In the genomic region with DNA sequence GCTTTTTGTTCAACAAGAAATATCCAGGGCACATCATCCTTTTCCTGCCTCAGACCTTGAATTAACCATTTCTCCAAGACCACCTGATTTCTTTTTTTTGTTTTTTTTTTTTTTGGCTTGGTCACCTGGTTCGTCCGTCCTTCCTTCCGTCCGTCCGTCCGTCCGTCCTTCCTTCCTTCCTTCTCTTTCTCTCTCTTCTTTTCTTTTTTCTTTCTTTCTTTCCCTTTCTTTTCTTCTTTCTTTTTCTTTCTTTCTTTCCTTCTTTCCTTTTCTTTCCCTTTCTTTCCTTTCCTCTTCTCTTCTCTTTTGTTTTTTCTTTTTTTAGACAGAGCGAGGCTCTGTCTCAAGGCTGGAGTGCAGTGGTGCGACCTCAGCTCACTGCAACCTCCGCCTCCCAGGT, we compare ENCODE assay signal across 20 cellular contexts.
DNase-seq lines count a peak whose midpoint lies in the region; ATAC-seq, FAIRE-seq and TF ChIP-seq lines count a peak whose summit lies in the region.
"Had no signal": no experiment of that assay in that cellular context is flagged by ENCODE, and none has a peak within 500 bp of the region (broad histone marks: within the 10 kb centered on the region; RNA-seq: fewer than 3 reads in every experiment).

No MANE protein-coding gene starts in this region.

- no peak overlapping the region for H4K8ac ChIP-seq in mesenchymal stem cell (ENCODE audit: low read length)

- no peaks in the 10 kb centered on the region for H3K9me3 Mint-ChIP-seq in activated CD8-positive, alpha-beta T cell treated with anti-CD3 and anti-CD28 coated beads for 36 hours
- H3K9me3 Mint-ChIP-seq in activated CD8-positive, alpha-beta T cell treated with anti-CD3 and anti-CD28 coated beads, Interleukin-2, amount 10 ng/mL, durations not matched to agents 7 days and 5 days (ENCODE audit: insufficient read depth): no peaks in the 10 kb centered on the region
- H3K9me3 Mint-ChIP-seq in CD4-positive, CD25-positive, alpha-beta regulatory T cell: peaks cover 0 to 1% (median 0%) of the 10 kb centered on the region in 7 donors
- H3K9me3 Mint-ChIP-seq: CD8-positive, alpha-beta memory T cell had no signal

- H3K79me2 ChIP-seq in K562 (ENCODE audit: control insufficient read depth, insufficient read depth, low read length): peaks cover 15% of the 10 kb centered on the region

- TF ChIP-seq POLR2A in K562 (conservative IDR thresholded peaks at IDR 0.05) (no peak), prostate gland (IDR thresholded peaks at IDR 0.05) (no peak), stomach (IDR thresholded peaks at IDR 0.05) (no peak)

- H2AFZ ChIP-seq in K562 (ENCODE audit: low read depth, low read length) (no peak overlapping the region), mesenchymal stem cell (ENCODE audit: low read depth, low read length) (no peak overlapping the region)
- H2AFZ ChIP-seq: GM23248 had no signal

- in situ Hi-C loops in K562 (cut with MboI): no loop called here

- CTCF ChIA-PET in activated CD8-positive, alpha-beta T cell treated with anti-CD3 and anti-CD28 coated beads for 36 hours (lab: Charles Lee): interaction anchor here (1.3 kb wide), 1 partner anchor 241 kb away, joined by 4 read pairs; no protein-coding TSS in a partner anchor
- CTCF ChIA-PET in activated CD8-positive, alpha-beta T cell treated with anti-CD3 and anti-CD28 coated beads, Interleukin-2, amount 10 ng/mL, durations not matched to agents 7 days and 5 days (lab: Charles Lee): no interaction called here
- CTCF ChIA-PET in K562 (lab: Yijun Ruan, JAX; ENCODE audit: low intra/inter-chr PET ratio): no interaction called here

- H3K4me2 ChIP-seq in K562 (ENCODE audit: insufficient read depth, low read length) (no peak overlapping the region), mesenchymal stem cell (ENCODE audit: low read length, poor library complexity, severe bottlenecking) (no peak overlapping the region)
- H3K4me2 ChIP-seq: BLaER1 had no signal

- H3K18ac ChIP-seq in mesenchymal stem cell (ENCODE audit: low read depth in 1 of 2, low read length in 2 of 2): no peak overlapping the region

- TF ChIP-seq RAD21 in K562 (CRISPR knock-in tag; conservative IDR thresholded peaks at IDR 0.05 in 1 of 2, IDR thresholded peaks at IDR 0.05 in 1 of 2): no peak

- no peaks in the 10 kb centered on the region for H4K20me1 ChIP-seq in K562 (replicated peaks; ENCODE audit: control insufficient read depth, insufficient read depth, low read length)

- peak overlapping the region; percentile 52 for H3K27ac Mint-ChIP-seq in activated CD8-positive, alpha-beta T cell treated with anti-CD3 and anti-CD28 coated beads for 36 hours
- H3K27ac Mint-ChIP-seq in activated CD8-positive, alpha-beta T cell treated with anti-CD3 and anti-CD28 coated beads, Interleukin-2, amount 10 ng/mL, durations not matched to agents 7 days and 5 days: no peak overlapping the region
- peak overlapping the region in 2 of 3 donors; percentile 59 to 61 for H3K27ac Mint-ChIP-seq in CD4-positive, CD25-positive, alpha-beta regulatory T cell

- ATAC-seq in activated CD8-positive, alpha-beta T cell treated with anti-CD3 and anti-CD28 coated beads for 36 hours: no peak
- ATAC-seq in activated CD8-positive, alpha-beta T cell treated with anti-CD3 and anti-CD28 coated beads, Interleukin-2, amount 10 ng/mL, durations not matched to agents 7 days and 5 days: no peak
- no peak for ATAC-seq in CD4-positive, CD25-positive, alpha-beta regulatory T cell (ENCODE audit: low read depth in 2 of 2)
- ATAC-seq in K562 (no peak), GM21367 (IDR thresholded peaks at IDR 0.05; ENCODE audit: unreplicated experiment) (no peak)

- H2BK5ac ChIP-seq in mesenchymal stem cell (ENCODE audit: low read depth, low read length, poor library complexity, severe bottlenecking): no peak overlapping the region

- H2AK5ac ChIP-seq in mesenchymal stem cell (ENCODE audit: low read length, severe bottlenecking): no peak overlapping the region

- H3K27me3 ChIP-seq in CD4-positive, CD25-positive, alpha-beta regulatory T cell (ENCODE audit: control insufficient read depth, insufficient read depth, low read length): no peaks in the 10 kb centered on the region
- H3K27me3 ChIP-seq in K562 (ENCODE audit: control insufficient read depth in 2 of 2, insufficient read depth in 2 of 2, low read length in 2 of 2): no peaks in the 10 kb centered on the region
- no peaks in the 10 kb centered on the region for H3K27me3 ChIP-seq in prostate gland (replicated peaks; ENCODE audit: insufficient read depth)
- no peaks in the 10 kb centered on the region for H3K27me3 ChIP-seq in stomach
- no peaks in the 10 kb centered on the region for H3K27me3 ChIP-seq in mesenchymal stem cell (ENCODE audit: control insufficient read depth in 1 of 2, insufficient read depth in 1 of 2, low read length in 2 of 2)
- H3K27me3 ChIP-seq: BLaER1 had no signal

- H3K23ac ChIP-seq in mesenchymal stem cell (ENCODE audit: low read length in 2 of 2): no peak overlapping the region

- H3K4me3 Mint-ChIP-seq in activated CD8-positive, alpha-beta T cell treated with anti-CD3 and anti-CD28 coated beads for 36 hours: no peak overlapping the region
- H3K4me3 Mint-ChIP-seq in activated CD8-positive, alpha-beta T cell treated with anti-CD3 and anti-CD28 coated beads, Interleukin-2, amount 10 ng/mL, durations not matched to agents 7 days and 5 days: no peak overlapping the region
- H3K4me3 Mint-ChIP-seq in CD4-positive, CD25-positive, alpha-beta regulatory T cell: no peak overlapping the region
- H3K4me3 Mint-ChIP-seq: CD8-positive, alpha-beta memory T cell had no signal

- H2BK120ac ChIP-seq in mesenchymal stem cell (ENCODE audit: low read depth, low read length): no peak overlapping the region

- H4K91ac ChIP-seq in mesenchymal stem cell (ENCODE audit: low read length): no peak overlapping the region

- H3K4me1 ChIP-seq in CD4-positive, CD25-positive, alpha-beta regulatory T cell (ENCODE audit: control insufficient read depth, insufficient read depth, low read length, poor library complexity, severe bottlenecking): no peaks in the 10 kb centered on the region
- no peaks in the 10 kb centered on the region; a peak in 2 of 5 replicates for H3K4me1 ChIP-seq in K562 (replicated peaks in 1 of 2; ENCODE audit: control insufficient read depth in 2 of 2, insufficient read depth in 2 of 2, low read length in 2 of 2)
- H3K4me1 ChIP-seq in prostate gland (replicated peaks): no peaks in the 10 kb centered on the region
- peaks cover 0 to 12% (median 4%) of the 10 kb centered on the region in 4 donors for H3K4me1 ChIP-seq in stomach
- H3K4me1 ChIP-seq in mesenchymal stem cell (ENCODE audit: control insufficient read depth, insufficient read depth, low read depth, low read length): no peaks in the 10 kb centered on the region
- H3K4me1 ChIP-seq: BLaER1 had no signal

- no peak overlapping the region for H3K27ac ChIP-seq in CD4-positive, CD25-positive, alpha-beta regulatory T cell (ENCODE audit: insufficient read depth, low read length, poor library complexity, severe bottlenecking)
- H3K27ac ChIP-seq in K562 (ENCODE audit: extremely low read depth, low read depth, low read length): no peak overlapping the region
- peak overlapping the region; percentile 40 to 43 for H3K27ac ChIP-seq in prostate gland
- H3K27ac ChIP-seq in stomach: no peak overlapping the region
- no peak overlapping the region for H3K27ac ChIP-seq in mesenchymal stem cell (ENCODE audit: low read length, poor library complexity, severe bottlenecking)
- H3K27ac ChIP-seq: BLaER1, GM23248 had no signal

- no peaks in the 10 kb centered on the region for H3K9me3 ChIP-seq in CD4-positive, CD25-positive, alpha-beta regulatory T cell (ENCODE audit: control insufficient read depth in 2 of 2, low read length in 2 of 2)
- H3K9me3 ChIP-seq in K562 (replicated peaks; ENCODE audit: control insufficient read depth, insufficient read depth, low read depth, low read length) (no peaks in the 10 kb centered on the region), prostate gland (no peaks in the 10 kb centered on the region), stomach (no peaks in the 10 kb centered on the region), mesenchymal stem cell (ENCODE audit: control insufficient read depth, low read length) (no peaks in the 10 kb centered on the region)
- H3K9me3 ChIP-seq: HAP-1 had no signal

- H2BK15ac ChIP-seq in mesenchymal stem cell (ENCODE audit: low read depth, poor library complexity, severe bottlenecking): no peak overlapping the region

- no peak overlapping the region for H3K14ac ChIP-seq in mesenchymal stem cell (ENCODE audit: low read length in 2 of 2)

- H3K4me3 ChIP-seq in CD4-positive, CD25-positive, alpha-beta regulatory T cell (ENCODE audit: low read depth, low read length): no peak overlapping the region
- no peak overlapping the region for H3K4me3 ChIP-seq in K562
- no peak overlapping the region for H3K4me3 ChIP-seq in prostate gland
- H3K4me3 ChIP-seq in stomach: no peak overlapping the region
- no peak overlapping the region for H3K4me3 ChIP-seq in mesenchymal stem cell (ENCODE audit: insufficient read depth in 1 of 2, low read depth in 1 of 2, low read length in 2 of 2)
- H3K4me3 ChIP-seq: BLaER1, GM23248, HAP-1 had no signal

- no peak for DNase-seq in activated CD8-positive, alpha-beta T cell treated with anti-CD3 and anti-CD28 coated beads for 36 hours
- DNase-seq in activated CD8-positive, alpha-beta T cell treated with anti-CD3 and anti-CD28 coated beads, Interleukin-2, amount 10 ng/mL, durations not matched to agents 7 days and 5 days: no peak
- DNase-seq in CD4-positive, CD25-positive, alpha-beta regulatory T cell: no peak
- DNase-seq in K562 (ENCODE audit: extremely low read depth in 1 of 4, low spot score in 3 of 4) (no peak), prostate gland (ENCODE audit: low spot score) (no peak), stomach (no peak), mesenchymal stem cell (no peak)
- DNase-seq: 8988T; CD8-positive, alpha-beta memory T cell; COR-L47; DMS 273 treated with DMSO at 0.1 percent for 48 hours; DMS53; DND-41; EL; GM23248 had no signal

- no peaks in the 10 kb centered on the region for H3K9me1 ChIP-seq in K562 (ENCODE audit: control insufficient read depth, insufficient read depth, low read length)

- no peak overlapping the region for H3K9ac ChIP-seq in K562 (ENCODE audit: insufficient read depth in 1 of 2, low read depth in 2 of 2, low read length in 2 of 2)
- no peak overlapping the region for H3K9ac ChIP-seq in mesenchymal stem cell (ENCODE audit: low read length)
- H3K9ac ChIP-seq: BLaER1, GM23248 had no signal

- H3K36me3 Mint-ChIP-seq in activated CD8-positive, alpha-beta T cell treated with anti-CD3 and anti-CD28 coated beads for 36 hours (ENCODE audit: low read depth): peaks cover 21% of the 10 kb centered on the region
- peaks cover 16% of the 10 kb centered on the region for H3K36me3 Mint-ChIP-seq in activated CD8-positive, alpha-beta T cell treated with anti-CD3 and anti-CD28 coated beads, Interleukin-2, amount 10 ng/mL, durations not matched to agents 7 days and 5 days (ENCODE audit: low read depth)
- peaks cover 16% of the 10 kb centered on the region for H3K36me3 Mint-ChIP-seq in CD4-positive, CD25-positive, alpha-beta regulatory T cell

- POLR2A ChIA-PET in activated CD8-positive, alpha-beta T cell treated with anti-CD3 and anti-CD28 coated beads for 36 hours (lab: Charles Lee): interaction anchor here (1.1 kb wide), 1 partner anchor 15 kb away, joined by 3 read pairs; no protein-coding TSS in a partner anchor
- POLR2A ChIA-PET in activated CD8-positive, alpha-beta T cell treated with anti-CD3 and anti-CD28 coated beads, Interleukin-2, amount 10 ng/mL, durations not matched to agents 7 days and 5 days (lab: Charles Lee): no interaction called here
- POLR2A ChIA-PET in K562 (lab: Yijun Ruan, JAX): interaction anchor here (1.0 kb wide), 1 partner anchor 29 kb away, joined by 3 read pairs; no protein-coding TSS in a partner anchor

- H3K79me1 ChIP-seq in mesenchymal stem cell (replicated peaks; ENCODE audit: low read length, poor library complexity, severe bottlenecking): peaks cover 19% of the 10 kb centered on the region

- H3K4ac ChIP-seq in mesenchymal stem cell (ENCODE audit: low read depth in 1 of 2, low read length in 2 of 2): no peak overlapping the region

- TF ChIP-seq CTCF in activated CD8-positive, alpha-beta T cell treated with anti-CD3 and anti-CD28 coated beads for 36 hours (IDR thresholded peaks at IDR 0.05): no peak
- TF ChIP-seq CTCF in K562 (IDR thresholded peaks at IDR 0.05 in 2 of 3, conservative IDR thresholded peaks at IDR 0.05 in 1 of 3; ENCODE audit: insufficient read depth in 2 of 3, low read depth in 1 of 3, low read length in 3 of 3) (no peak), prostate gland (IDR thresholded peaks at IDR 0.05) (no peak), stomach (IDR thresholded peaks at IDR 0.05) (no peak)

- H3K4me1 Mint-ChIP-seq in activated CD8-positive, alpha-beta T cell treated with anti-CD3 and anti-CD28 coated beads for 36 hours (ENCODE audit: low read depth): peaks cover 20% of the 10 kb centered on the region
- H3K4me1 Mint-ChIP-seq in activated CD8-positive, alpha-beta T cell treated with anti-CD3 and anti-CD28 coated beads, Interleukin-2, amount 10 ng/mL, durations not matched to agents 7 days and 5 days (ENCODE audit: low read depth): peaks cover 4% of the 10 kb centered on the region
- peaks cover 21 to 31% (median 23%) of the 10 kb centered on the region in 4 donors for H3K4me1 Mint-ChIP-seq in CD4-positive, CD25-positive, alpha-beta regulatory T cell

- no TSS peak for BruUV-seq in K562 (replicated peaks; lab: Mats Ljungman, UMichigan)

- no peak for FAIRE-seq in K562 (lab: Jason Lieb, UNC)
- FAIRE-seq: GM12891, GM19239 had no signal

- 100% methylated on average over 1 of the region's 10 CpGs for WGBS in K562 (ENCODE audit: insufficient coverage, low coverage, missing lambda C conversion rate)
- WGBS in prostate gland: 98% methylated on average over 10 of the region's 10 CpGs
- WGBS in stomach, 5 donors: 88 to 96% (median 89%) methylated on average over 10 of the region's 10 CpGs
- 97% methylated on average over 10 of the region's 10 CpGs for WGBS in mesenchymal stem cell

- no peaks in the 10 kb centered on the region for H3K27me3 Mint-ChIP-seq in activated CD8-positive, alpha-beta T cell treated with anti-CD3 and anti-CD28 coated beads for 36 hours
- H3K27me3 Mint-ChIP-seq in activated CD8-positive, alpha-beta T cell treated with anti-CD3 and anti-CD28 coated beads, Interleukin-2, amount 10 ng/mL, durations not matched to agents 7 days and 5 days (ENCODE audit: low read depth): no peaks in the 10 kb centered on the region
- no peaks in the 10 kb centered on the region for H3K27me3 Mint-ChIP-seq in CD4-positive, CD25-positive, alpha-beta regulatory T cell
- H3K27me3 Mint-ChIP-seq: CD8-positive, alpha-beta memory T cell had no signal

- no peak overlapping the region for H2BK12ac ChIP-seq in mesenchymal stem cell (ENCODE audit: low read length in 2 of 2)

- TF ChIP-seq EP300 in K562 (IDR thresholded peaks at IDR 0.05; ENCODE audit: low read length): no peak
- TF ChIP-seq EP300 in stomach (IDR thresholded peaks at IDR 0.05): no peak

- peaks cover 2% of the 10 kb centered on the region for H3K36me3 ChIP-seq in CD4-positive, CD25-positive, alpha-beta regulatory T cell (ENCODE audit: control insufficient read depth, insufficient read depth, low read length)
- H3K36me3 ChIP-seq in K562 (ENCODE audit: control insufficient read depth, insufficient read depth, low read length) (peaks cover 3% of the 10 kb centered on the region; the same call in 1 of the 3 replicates), prostate gland (no peaks in the 10 kb centered on the region), stomach (no peaks in the 10 kb centered on the region), mesenchymal stem cell (ENCODE audit: control insufficient read depth in 1 of 2, insufficient read depth in 2 of 2, low read depth in 1 of 2, low read length in 2 of 2) (no peaks in the 10 kb centered on the region)
- H3K36me3 ChIP-seq: HAP-1 had no signal

- intact Hi-C loops in activated CD8-positive, alpha-beta T cell treated with anti-CD3 and anti-CD28 coated beads for 36 hours (cut with micrococcal nuclease): no loop called here
- intact Hi-C loops in K562 (cut with micrococcal nuclease) (no loop called here), prostate gland (cut with DNase I) (no loop called here), stomach (cut with DNase I; ENCODE audit: low total_unique reads) (no loop called here)

Comparison
In these comparisons a context has a peak if more than half of its experiments do, and no peak if none do; other contexts are left out.
1. H3K27ac ChIP-seq: peak in prostate gland (2 of 2); none in CD4-positive, CD25-positive, alpha-beta regulatory T cell (single experiment), K562 (single experiment), stomach (0 of 5) and mesenchymal stem cell (single experiment).